18 cellular contexts compared by ENCODE assay signal in the genomic region with DNA sequence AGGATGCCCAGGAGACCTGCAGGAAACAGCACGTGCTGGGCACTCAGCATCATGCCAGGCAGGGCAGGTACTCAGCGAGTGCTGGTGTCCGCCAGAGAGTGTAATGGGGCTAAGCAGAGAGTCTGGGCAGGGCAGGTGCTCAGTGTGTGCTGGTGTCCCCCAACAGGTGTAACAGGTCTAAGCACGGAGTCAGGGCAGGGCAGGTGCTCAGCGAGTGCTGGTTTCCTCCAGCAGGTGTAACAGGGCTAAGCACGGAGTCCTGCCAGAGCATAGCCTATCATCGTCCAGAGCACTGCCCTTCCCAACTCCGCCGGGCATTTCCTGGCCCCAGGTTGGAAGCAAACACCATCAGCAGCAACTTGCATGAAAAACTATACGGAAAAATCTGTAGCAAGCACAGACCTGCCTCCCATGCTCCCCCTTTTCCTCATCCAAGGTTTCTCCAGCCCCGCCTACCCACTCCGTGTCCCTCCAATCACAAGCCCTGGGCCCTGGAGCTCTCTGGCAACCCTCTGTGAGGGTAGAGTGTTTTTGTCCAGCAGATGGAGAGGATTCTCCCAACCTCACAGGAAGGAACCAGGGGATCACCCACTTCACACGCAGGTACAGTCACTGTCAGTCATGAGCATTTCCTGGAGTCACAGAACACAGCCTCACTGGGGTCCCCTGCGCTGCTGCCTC.
A peak's percentile ranks its signal among the peaks of the same experiment; 100 is the strongest.
DNase-seq lines count a peak whose midpoint lies in the region; ATAC-seq and TF ChIP-seq lines count a peak whose summit lies in the region.
"Had no signal": no experiment of that assay in that cellular context is flagged by ENCODE, and none has a peak within 500 bp of the region (broad histone marks: within the 10 kb centered on the region; RNA-seq: fewer than 3 reads in every experiment).

No MANE protein-coding gene starts in this region.

- H3K18ac ChIP-seq in neuronal stem cell (ENCODE audit: low read length): peak overlapping the region; percentile 55

- H3K27me3 Mint-ChIP-seq in GM23338 (ENCODE audit: insufficient read depth, low read depth, poor library complexity): peaks cover 5% of the 10 kb centered on the region
- H3K27me3 Mint-ChIP-seq: activated CD4-positive, alpha-beta T cell treated with anti-CD3 and anti-CD28 coated beads, Interleukin-2, amount 10 ng/mL, durations not matched to agents 7 days and 5 days; CD4-positive, alpha-beta T cell had no signal

- H3K23ac ChIP-seq in neuronal stem cell (ENCODE audit: low read depth, low read length, poor library complexity): no peak overlapping the region

- H3K9me3 Mint-ChIP-seq in GM23338: no peaks in the 10 kb centered on the region; the same call in 2 of the 3 replicates
- H3K9me3 Mint-ChIP-seq: CD4-positive, alpha-beta T cell had no signal

- H3K36me3 ChIP-seq in GM23338 (ENCODE audit: insufficient read depth) (no peaks in the 10 kb centered on the region), neuronal stem cell (replicated peaks in 1 of 2; ENCODE audit: control insufficient read depth in 2 of 2, insufficient read depth in 2 of 2, low read length in 2 of 2) (no peaks in the 10 kb centered on the region)
- H3K36me3 ChIP-seq in effector memory CD4-positive, alpha-beta T cell (ENCODE audit: control insufficient read depth, insufficient read depth, low read length): no peaks in the 10 kb centered on the region
- H3K36me3 ChIP-seq: breast epithelium, thyroid gland had no signal

- no peak overlapping the region for H2BK5ac ChIP-seq in neuronal stem cell (ENCODE audit: low read length)

- H2AK5ac ChIP-seq in neuronal stem cell (ENCODE audit: low read depth, low read length): no peak overlapping the region

- H3K4me2 ChIP-seq in GM23338 (no peak overlapping the region), neuronal stem cell (ENCODE audit: insufficient read depth, low read length, poor library complexity, severe bottlenecking) (no peak overlapping the region)

- no peak overlapping the region for H2BK12ac ChIP-seq in neuronal stem cell (ENCODE audit: low read length)

- H3K9ac ChIP-seq in neuronal stem cell (ENCODE audit: low read depth, low read length, poor library complexity): no peak overlapping the region

- no peak overlapping the region for H3K27ac ChIP-seq in GM23338 (ENCODE audit: low read depth)
- H3K27ac ChIP-seq in neuronal stem cell (replicated peaks; ENCODE audit: low read length): no peak overlapping the region
- no peak overlapping the region for H3K27ac ChIP-seq in effector memory CD4-positive, alpha-beta T cell (ENCODE audit: insufficient read depth, low read length, poor library complexity, severe bottlenecking)
- H3K27ac ChIP-seq: breast epithelium had no signal

- H4K91ac ChIP-seq in neuronal stem cell (ENCODE audit: low read depth, low read length, poor library complexity): no peak overlapping the region

- no peaks in the 10 kb centered on the region for H3K79me2 ChIP-seq in GM23338 (replicated peaks; ENCODE audit: insufficient read depth)

- peak; percentile 74 for ATAC-seq in GM23338
- ATAC-seq in GM18867 (IDR thresholded peaks at IDR 0.05; ENCODE audit: unreplicated experiment): no peak
- no peak for ATAC-seq in HG03378 (IDR thresholded peaks at IDR 0.05; ENCODE audit: unreplicated experiment)
- ATAC-seq: stimulated activated naive CD8-positive, alpha-beta T cell treated with anti-CD3 and anti-CD28 coated beads, Interleukin-15, Interleukin-2, amounts not matched to agents 100 U/mL and 50 U/mL, for 24 hours had no signal

- no peak overlapping the region for H3K14ac ChIP-seq in neuronal stem cell (ENCODE audit: low read length)

- no CpG with 5 or more reads among the region's 14 CpGs for WGBS in neuronal stem cell (ENCODE audit: extremely low coverage in 2 of 2, insufficient read length in 2 of 2, insufficient replicate concordance in 1 of 2), 2 donors

- peaks cover 32% of the 10 kb centered on the region for H3K4me1 ChIP-seq in GM23338 (ENCODE audit: insufficient read depth)
- H3K4me1 ChIP-seq in neuronal stem cell (ENCODE audit: control insufficient read depth in 2 of 2, insufficient read depth in 1 of 2, low read depth in 1 of 2, low read length in 2 of 2): peaks cover 0 to 10% of the 10 kb centered on the region in 2 donors
- H3K4me1 ChIP-seq in effector memory CD4-positive, alpha-beta T cell (ENCODE audit: control insufficient read depth, insufficient read depth, low read length, poor library complexity, severe bottlenecking): no peaks in the 10 kb centered on the region
- H3K4me1 ChIP-seq: breast epithelium had no signal

- DNase-seq in GM23338 (ENCODE audit: low spot score) (no peak), NCI-H2029 treated with DMSO at 0.1 percent for 48 hours (lab: John Stamatoyannopoulos, UW) (peak; percentile 51), NCI-H774 (lab: John Stamatoyannopoulos, UW) (peak; percentile 86), neuronal stem cell (ENCODE audit: low spot score) (no peak)
- no peak for DNase-seq in effector memory CD4-positive, alpha-beta T cell
- DNase-seq: activated CD4-positive, alpha-beta T cell treated with anti-CD3 and anti-CD28 coated beads, Interleukin-2, amount 10 ng/mL, durations not matched to agents 7 days and 5 days; activated effector memory CD4-positive, alpha-beta T cell treated with Interleukin-2 at 50 U/mL for 16 hours; CD4-positive, alpha-beta T cell; DND-41; IMR-90; NCI-H2171; small intestine; stimulated activated naive CD8-positive, alpha-beta T cell treated with anti-CD3 and anti-CD28 coated beads, Interleukin-15, Interleukin-2, amounts not matched to agents 100 U/mL and 50 U/mL, for 24 hours; thyroid gland had no signal

- H3K36me3 Mint-ChIP-seq in GM23338 (ENCODE audit: low read depth): no peaks in the 10 kb centered on the region

- TF ChIP-seq CTCF in GM23338 (conservative IDR thresholded peaks at IDR 0.05; ENCODE audit: low read depth in 2 of 2): no peak

- no peak overlapping the region for H3K27ac Mint-ChIP-seq in GM23338
- H3K27ac Mint-ChIP-seq: activated CD4-positive, alpha-beta T cell treated with anti-CD3 and anti-CD28 coated beads, Interleukin-2, amount 10 ng/mL, durations not matched to agents 7 days and 5 days; CD4-positive, alpha-beta T cell; T-helper 1 cell treated with Interleukin-12 subunit alpha and Interleukin-12 subunit beta and Interleukin-4 antibody, amounts not matched to agents 30 μg/mL and 1 μg/mL, for 36 hours had no signal

- H2BK120ac ChIP-seq in neuronal stem cell (ENCODE audit: low read depth, low read length): no peak overlapping the region

- H4K20me1 ChIP-seq in GM23338 (replicated peaks; ENCODE audit: insufficient read depth): no peaks in the 10 kb centered on the region

- no peaks in the 10 kb centered on the region for H3K27me3 ChIP-seq in GM23338 (ENCODE audit: insufficient read depth)
- H3K27me3 ChIP-seq in neuronal stem cell (ENCODE audit: control insufficient read depth in 3 of 3, insufficient read depth in 3 of 3, low read depth in 1 of 3, low read length in 3 of 3): peaks cover 0 to 3% (median 0%) of the 10 kb centered on the region in 3 experiments
- H3K27me3 ChIP-seq in effector memory CD4-positive, alpha-beta T cell (replicated peaks; ENCODE audit: control insufficient read depth, insufficient read depth, low read length, poor library complexity, severe bottlenecking): no peaks in the 10 kb centered on the region
- H3K27me3 ChIP-seq: thyroid gland had no signal

- no peak overlapping the region for H3K4ac ChIP-seq in neuronal stem cell (ENCODE audit: low read length)

- H2AFZ ChIP-seq in GM23338 (peak overlapping the region; percentile 76; the same call in 1 of the 2 replicates), neuronal stem cell (ENCODE audit: low read length) (no peak overlapping the region)

- H4K8ac ChIP-seq in neuronal stem cell (ENCODE audit: low read depth, low read length): no peak overlapping the region

- no peak overlapping the region for H3K4me3 Mint-ChIP-seq in GM23338
- H3K4me3 Mint-ChIP-seq: activated CD4-positive, alpha-beta T cell treated with anti-CD3 and anti-CD28 coated beads, Interleukin-2, amount 10 ng/mL, durations not matched to agents 7 days and 5 days; CD4-positive, alpha-beta T cell; T-helper 1 cell treated with Interleukin-12 subunit alpha and Interleukin-12 subunit beta and Interleukin-4 antibody, amounts not matched to agents 30 μg/mL and 1 μg/mL, for 36 hours had no signal

- H3K79me1 ChIP-seq in neuronal stem cell (ENCODE audit: low read depth, low read length): no peaks in the 10 kb centered on the region

- H3K4me1 Mint-ChIP-seq in GM23338: peaks cover 34% of the 10 kb centered on the region
- H3K4me1 Mint-ChIP-seq: activated CD4-positive, alpha-beta T cell treated with anti-CD3 and anti-CD28 coated beads, Interleukin-2, amount 10 ng/mL, durations not matched to agents 7 days and 5 days had no signal

- no peak overlapping the region for H3K4me3 ChIP-seq in GM23338
- H3K4me3 ChIP-seq in neuronal stem cell (ENCODE audit: low read length in 2 of 2): peak overlapping the region in 1 of 2 donors; percentile 58
- no peak overlapping the region for H3K4me3 ChIP-seq in effector memory CD4-positive, alpha-beta T cell (ENCODE audit: insufficient read depth, low read depth, low read length, poor library complexity, severe bottlenecking)
- H3K4me3 ChIP-seq: breast epithelium, thyroid gland had no signal

- no peaks in the 10 kb centered on the region for H3K9me3 ChIP-seq in neuronal stem cell (replicated peaks in 1 of 2; ENCODE audit: control insufficient read depth in 2 of 2, insufficient read depth in 1 of 2, low read depth in 1 of 2, low read length in 2 of 2)
- no peaks in the 10 kb centered on the region for H3K9me3 ChIP-seq in effector memory CD4-positive, alpha-beta T cell (ENCODE audit: control insufficient read depth, low read length)
- H3K9me3 ChIP-seq: breast epithelium, thyroid gland had no signal

- no peaks in the 10 kb centered on the region for H3K9me2 ChIP-seq in GM23338 (ENCODE audit: insufficient read depth)

- H3F3A ChIP-seq in GM23338 (replicated peaks; ENCODE audit: low read depth): no peaks in the 10 kb centered on the region

- H2BK15ac ChIP-seq in neuronal stem cell (ENCODE audit: low read length): no peak overlapping the region

TF ChIP-seq in GM23338, 12 proteins besides CTCF, POLR2A, EP300 and RAD21:
- TF ChIP-seq STAT1 (IDR thresholded peaks at IDR 0.05; ENCODE audit: unreplicated experiment): no peak
- TF ChIP-seq JUNB (IDR thresholded peaks at IDR 0.05; ENCODE audit: unreplicated experiment): no peak

Comparison
In these comparisons a context has a peak if more than half of its experiments do, and no peak if none do; other contexts are left out.
1. DNase-seq: peak in NCI-H2029 treated with DMSO at 0.1 percent for 48 hours (single experiment) and NCI-H774 (single experiment); none in GM23338 (single experiment), neuronal stem cell (single experiment) and effector memory CD4-positive, alpha-beta T cell (0 of 3).